ENCODE assay signal across 16 cellular contexts in genomic region chr9:20290287-20290686, GRCh38.
"Had no signal": no experiment of that assay in that cellular context is flagged by ENCODE, and none has a peak within 500 bp of the region (broad histone marks: within the 10 kb centered on the region; RNA-seq: fewer than 3 reads in every experiment).

No MANE protein-coding gene starts in this region.

- H3K36me3 ChIP-seq: spleen, thyroid gland had no signal

- H3K27me3 ChIP-seq: spleen, thyroid gland had no signal

- DNase-seq: activated T-cell treated with anti-CD3 and anti-CD28 coated beads, Interleukin-2, amount 50 U/mL, for 1 hour; aorta; cerebellar nuclear complex; midbrain; nephron progenitor cell; occipital lobe; spleen; stimulated activated CD4-positive, alpha-beta T cell treated with anti-CD3 and anti-CD28 coated beads, Interleukin-4, amount 100 ng/mL, for 4 hours; T-helper 9 cell; thyroid gland had no signal

- H3K4me1 ChIP-seq: spleen, thyroid gland had no signal

- H3K27ac Mint-ChIP-seq: nephron progenitor cell; stimulated activated naive CD8-positive, alpha-beta T cell treated with anti-CD3 and anti-CD28 coated beads, Interleukin-15, Interleukin-2, amounts not matched to agents 100 ng/mL and 50 ng/mL, for 24 hours; WTC11 had no signal

- H3K27me3 Mint-ChIP-seq: stimulated activated naive CD8-positive, alpha-beta T cell treated with anti-CD3 and anti-CD28 coated beads, Interleukin-15, Interleukin-2, amounts not matched to agents 100 ng/mL and 50 ng/mL, for 24 hours had no signal

- H3K9me3 ChIP-seq: thyroid gland had no signal

- H3K4me3 Mint-ChIP-seq: nephron progenitor cell; stimulated activated naive CD8-positive, alpha-beta T cell treated with anti-CD3 and anti-CD28 coated beads, Interleukin-15, Interleukin-2, amounts not matched to agents 100 ng/mL and 50 ng/mL, for 24 hours; WTC11 had no signal

- FAIRE-seq: endometrium had no signal

- H3K27ac ChIP-seq: coronary artery, spleen, thyroid gland had no signal

- H3K4me3 ChIP-seq: coronary artery, spleen, thyroid gland had no signal

- ATAC-seq: activated naive CD4-positive, alpha-beta T cell treated with anti-CD3 and anti-CD28 coated beads, Interleukin-2, amount 50 U/mL, for 72 hours; left lobe of liver; WTC11 had no signal
